ENCODE assay signal across 25 cellular contexts in the genomic region with DNA sequence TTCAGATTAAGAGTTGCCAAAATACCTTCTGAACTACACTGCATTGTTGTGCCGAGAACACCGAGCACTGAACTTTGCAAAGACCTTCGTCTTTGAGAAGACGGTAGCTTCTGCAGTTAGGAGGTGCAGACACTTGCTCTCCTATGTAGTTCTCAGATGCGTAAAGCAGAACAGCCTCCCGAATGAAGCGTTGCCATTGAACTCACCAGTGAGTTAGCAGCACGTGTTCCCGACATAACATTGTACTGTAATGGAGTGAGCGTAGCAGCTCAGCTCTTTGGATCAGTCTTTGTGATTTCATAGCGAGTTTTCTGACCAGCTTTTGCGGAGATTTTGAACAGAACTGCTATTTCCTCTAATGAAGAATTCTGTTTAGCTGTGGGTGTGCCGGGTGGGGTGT. TPM values are rescaled to one million over a fixed set of nuclear protein-coding genes. Genes with fewer than 3 reads are reported as not detected.
DNase-seq lines count a peak whose midpoint lies in the region; ATAC-seq, FAIRE-seq and TF ChIP-seq lines count a peak whose summit lies in the region.
"Had no signal": no experiment of that assay in that cellular context is flagged by ENCODE, and none has a peak within 500 bp of the region (broad histone marks: within the 10 kb centered on the region; RNA-seq: fewer than 3 reads in every experiment).

No MANE protein-coding gene starts in this region.

- no peak overlapping the region for H2AFZ ChIP-seq in IMR-90 (replicated peaks; ENCODE audit: low read length, poor library complexity)
- H2AFZ ChIP-seq in endothelial cell of umbilical vein (ENCODE audit: low read depth, low read length): no peak overlapping the region

- H2BK20ac ChIP-seq in IMR-90 (ENCODE audit: low read depth, low read length): no peak overlapping the region

- no peak for TF ChIP-seq RAD21 in IMR-90 (IDR thresholded peaks at IDR 0.05; ENCODE audit: low read length)

- CTCF ChIA-PET in Caco-2 (lab: Charles Lee) (no interaction called here), IMR-90 (lab: Yijun Ruan, JAX) (no interaction called here), endothelial cell of umbilical vein (lab: Charles Lee) (no interaction called here)

- H3K9me3 ChIP-seq in Caco-2 (no peaks in the 10 kb centered on the region), IMR-90 (ENCODE audit: control insufficient read depth, insufficient read depth, low read length) (no peaks in the 10 kb centered on the region), endothelial cell of umbilical vein (replicated peaks; ENCODE audit: control insufficient read depth, insufficient read depth, low read length) (no peaks in the 10 kb centered on the region)
- H3K9me3 ChIP-seq: left lung, thyroid gland had no signal

- H3K4me1 ChIP-seq in Caco-2 (peaks cover 7% of the 10 kb centered on the region; the same call in 1 of the 2 replicates), IMR-90 (ENCODE audit: control insufficient read depth, insufficient read depth, low read length) (peaks cover 5% of the 10 kb centered on the region; the same call in 1 of the 2 replicates), endothelial cell of umbilical vein (ENCODE audit: control insufficient read depth, extremely low read depth, insufficient read depth, low read length) (no peaks in the 10 kb centered on the region)

- H3K18ac ChIP-seq in IMR-90 (ENCODE audit: low read depth, low read length): no peak overlapping the region

- no peak overlapping the region for H3K14ac ChIP-seq in IMR-90 (replicated peaks; ENCODE audit: low read depth, low read length)

- in situ Hi-C loops in IMR-90 (cut with MboI; ENCODE audit: low sequenced_read_pairs): no loop called here

- H2AK9ac ChIP-seq in IMR-90 (replicated peaks; ENCODE audit: low read depth, low read length, poor library complexity): no peak overlapping the region

- H3K79me1 ChIP-seq in IMR-90 (ENCODE audit: low read depth in 1 of 2, low read length in 2 of 2): peaks cover 38 to 83% of the 10 kb centered on the region in 2 experiments

- peaks cover 53% of the 10 kb centered on the region for H3K79me2 ChIP-seq in endothelial cell of umbilical vein (ENCODE audit: control insufficient read depth, insufficient read depth, low read length)

- no peak overlapping the region for H3K4me2 ChIP-seq in IMR-90 (ENCODE audit: low read depth, low read length)
- no peak overlapping the region for H3K4me2 ChIP-seq in endothelial cell of umbilical vein (ENCODE audit: insufficient read depth, low read length)

- H3K36me3 ChIP-seq in Caco-2 (ENCODE audit: control insufficient read depth, insufficient read depth, low read length) (peaks cover 5% of the 10 kb centered on the region), IMR-90 (ENCODE audit: control insufficient read depth, insufficient read depth, low read length) (peaks cover 65% of the 10 kb centered on the region), endothelial cell of umbilical vein (ENCODE audit: control insufficient read depth in 2 of 2, extremely low read depth in 1 of 2, insufficient read depth in 2 of 2, low read length in 2 of 2) (peaks cover 23 to 24% of the 10 kb centered on the region in 2 experiments)

- H3K9ac ChIP-seq in IMR-90 (ENCODE audit: low read depth, low read length) (no peak overlapping the region), endothelial cell of umbilical vein (replicated peaks; ENCODE audit: extremely low read depth, insufficient read depth, low read length) (no peak overlapping the region)

- ATAC-seq in IMR-90 (ENCODE audit: low read depth) (no peak), HG03025 (IDR thresholded peaks at IDR 0.05; ENCODE audit: low FRiP score, unreplicated experiment) (no peak)
- ATAC-seq in effector memory CD8-positive, alpha-beta T cell (replicated peaks): no peak
- ATAC-seq: activated CD4-positive, CD25-positive, alpha-beta regulatory T cell treated with anti-CD3 and anti-CD28 coated beads, Interleukin-2, amount 50 U/mL, for 24 hours; K562; left lung had no signal

- TF ChIP-seq POLR2A in IMR-90 (IDR thresholded peaks at IDR 0.05; ENCODE audit: low read depth, low read length): no peak
- no peak for TF ChIP-seq POLR2A in endothelial cell of umbilical vein (IDR thresholded peaks at IDR 0.05; ENCODE audit: low read depth, low read length)

- no peak overlapping the region for H2BK5ac ChIP-seq in IMR-90 (ENCODE audit: low read depth, low read length, poor library complexity, severe bottlenecking)

- no peak overlapping the region for H2BK15ac ChIP-seq in IMR-90 (ENCODE audit: low read depth, low read length)

- H3K9me1 ChIP-seq in IMR-90 (ENCODE audit: insufficient read depth, low read length) (peaks cover 25% of the 10 kb centered on the region), endothelial cell of umbilical vein (replicated peaks; ENCODE audit: control insufficient read depth, extremely low read depth, insufficient read depth, low read length) (no peaks in the 10 kb centered on the region)

- no peak overlapping the region for H3K27ac Mint-ChIP-seq in Caco-2 (ENCODE audit: unreplicated experiment)
- H3K27ac Mint-ChIP-seq in effector memory CD8-positive, alpha-beta T cell: no peak overlapping the region
- H3K27ac Mint-ChIP-seq: activated naive CD8-positive, alpha-beta T cell treated with anti-CD3 and anti-CD28 coated beads, Interleukin-2, amount 10 ng/mL, durations not matched to agents 7 days and 5 days; stimulated activated naive CD8-positive, alpha-beta T cell treated with anti-CD3 and anti-CD28 coated beads, Interleukin-15, Interleukin-2, amounts not matched to agents 100 ng/mL and 50 ng/mL, for 24 hours had no signal

- no peak overlapping the region for H3K23ac ChIP-seq in IMR-90 (ENCODE audit: low read depth, low read length)

- WGBS in IMR-90 (ENCODE audit: extremely low coverage in 2 of 2, insufficient read length in 1 of 2), 2 experiments: 98% methylated on average over 9 of the region's 13 CpGs; no CpG with 5 or more reads in 1 of the 2 experiments

- H3K9me3 Mint-ChIP-seq in Caco-2 (ENCODE audit: unreplicated experiment): no peaks in the 10 kb centered on the region
- H3K9me3 Mint-ChIP-seq in effector memory CD8-positive, alpha-beta T cell: no peaks in the 10 kb centered on the region
- H3K9me3 Mint-ChIP-seq: activated naive CD8-positive, alpha-beta T cell treated with anti-CD3 and anti-CD28 coated beads, Interleukin-2, amount 10 ng/mL, durations not matched to agents 7 days and 5 days; CD4-positive, CD25-positive, alpha-beta regulatory T cell; stimulated activated naive CD8-positive, alpha-beta T cell treated with anti-CD3 and anti-CD28 coated beads, Interleukin-15, Interleukin-2, amounts not matched to agents 100 ng/mL and 50 ng/mL, for 24 hours had no signal

- H4K20me1 ChIP-seq in IMR-90 (ENCODE audit: insufficient read depth, low read length): peaks cover 83% of the 10 kb centered on the region
- H4K20me1 ChIP-seq in endothelial cell of umbilical vein (replicated peaks; ENCODE audit: control insufficient read depth, extremely low read depth, insufficient read depth, low read length): peaks cover 3% of the 10 kb centered on the region

- H4K5ac ChIP-seq in IMR-90 (ENCODE audit: low read depth, low read length): no peak overlapping the region

- H3K56ac ChIP-seq in IMR-90 (ENCODE audit: extremely low read depth, insufficient read depth, low read length): no peak overlapping the region

- DNase-seq in Caco-2 (no peak), IMR-90 (no peak), endothelial cell of umbilical vein (ENCODE audit: low read depth, low spot score) (no peak), NCI-H526 (lab: John Stamatoyannopoulos, UW) (no peak)
- no peak for DNase-seq in effector memory CD8-positive, alpha-beta T cell
- DNase-seq: activated CD4-positive, alpha-beta T cell treated with anti-CD3 and anti-CD28 coated beads, Interleukin-2, amount 50 U/mL, for 48 hours; activated CD8-positive, alpha-beta memory T cell treated with anti-CD3 and anti-CD28 coated beads, Interleukin-2, amount 50 U/mL, for 48 hours; activated naive CD8-positive, alpha-beta T cell treated with anti-CD3 and anti-CD28 coated beads, Interleukin-2, amount 10 ng/mL, durations not matched to agents 7 days and 5 days; CD4-positive, CD25-positive, alpha-beta regulatory T cell; central memory CD4-positive, alpha-beta T cell; H7; left lung; mesendoderm; NCI-H1105 treated with DMSO at 0.1 percent for 48 hours; NCI-H345; NCI-H774; RPMI8226; thyroid gland had no signal

- no peak overlapping the region for H4K91ac ChIP-seq in IMR-90 (ENCODE audit: insufficient read depth, low read depth, low read length)

- intact Hi-C loops in Caco-2 (cut with micrococcal nuclease; ENCODE audit: unreplicated experiment): no loop called here
- intact Hi-C loops in IMR-90 (cut with micrococcal nuclease): no loop called here
- intact Hi-C loops in endothelial cell of umbilical vein (cut with micrococcal nuclease): no loop called here

- H3K4me1 Mint-ChIP-seq in Caco-2 (ENCODE audit: low read depth, unreplicated experiment): peaks cover 11% of the 10 kb centered on the region
- peaks cover 4 to 13% of the 10 kb centered on the region in 2 donors for H3K4me1 Mint-ChIP-seq in effector memory CD8-positive, alpha-beta T cell (ENCODE audit: low read depth in 2 of 2)

- dilution Hi-C loops in IMR-90 (cut with HindIII; ENCODE audit: low sequenced_read_pairs, unreplicated experiment) (no loop called here), endothelial cell of umbilical vein (cut with MboI; ENCODE audit: extremely low pct_ligation_motif_present, low sequenced_read_pairs) (no loop called here)

- H2AK5ac ChIP-seq in IMR-90 (ENCODE audit: low read depth, low read length): no peak overlapping the region

- POLR2A ChIA-PET in Caco-2 (lab: Charles Lee) (interaction anchor here (0.6 kb wide), 1 partner anchor 74 kb away, joined by 4 read pairs; no protein-coding TSS in a partner anchor), IMR-90 (lab: Charles Lee; ENCODE audit: unreplicated experiment) (no interaction called here), endothelial cell of umbilical vein (lab: Charles Lee) (no interaction called here)

- BruUV-seq in Caco-2 (replicated peaks; lab: Mats Ljungman, UMichigan) (TSS peak; percentile 58), IMR-90 (replicated peaks; lab: Mats Ljungman, UMichigan) (TSS peak; percentile 90), endothelial cell of umbilical vein (replicated peaks; lab: Mats Ljungman, UMichigan) (TSS peak; percentile 34)

- H3K4ac ChIP-seq in IMR-90 (ENCODE audit: low read depth, low read length): no peak overlapping the region

- no peak overlapping the region for H3K4me3 Mint-ChIP-seq in Caco-2 (ENCODE audit: unreplicated experiment)
- H3K4me3 Mint-ChIP-seq in effector memory CD8-positive, alpha-beta T cell: no peak overlapping the region
- H3K4me3 Mint-ChIP-seq: activated naive CD8-positive, alpha-beta T cell treated with anti-CD3 and anti-CD28 coated beads, Interleukin-2, amount 10 ng/mL, durations not matched to agents 7 days and 5 days; CD4-positive, CD25-positive, alpha-beta regulatory T cell; stimulated activated naive CD8-positive, alpha-beta T cell treated with anti-CD3 and anti-CD28 coated beads, Interleukin-15, Interleukin-2, amounts not matched to agents 100 ng/mL and 50 ng/mL, for 24 hours had no signal

- H4K8ac ChIP-seq in IMR-90 (ENCODE audit: low read depth in 2 of 2, low read length in 2 of 2): no peak overlapping the region

- FAIRE-seq in endothelial cell of umbilical vein (lab: Jason Lieb, UNC): no peak
- FAIRE-seq: endometrium, K562 had no signal

- H2BK120ac ChIP-seq in IMR-90 (ENCODE audit: low read depth, low read length): no peak overlapping the region

- TF ChIP-seq CTCF in Caco-2 (IDR thresholded peaks at IDR 0.05; ENCODE audit: insufficient read depth in 1 of 2, low read depth in 1 of 2, low read length in 1 of 2, severe bottlenecking in 1 of 2, unreplicated experiment in 1 of 2) (no peak), IMR-90 (conservative IDR thresholded peaks at IDR 0.05; ENCODE audit: low read depth, low read length) (no peak), endothelial cell of umbilical vein (IDR thresholded peaks at IDR 0.05; ENCODE audit: extremely low read depth in 1 of 2, insufficient read depth in 1 of 2, low read depth in 1 of 2, low read length in 2 of 2) (no peak)

- H3K4me3 ChIP-seq in Caco-2 (ENCODE audit: low read depth, low read length) (no peak overlapping the region), IMR-90 (ENCODE audit: insufficient read depth, low read depth, low read length) (no peak overlapping the region), endothelial cell of umbilical vein (replicated peaks in 1 of 3; ENCODE audit: insufficient read depth in 1 of 3, low read depth in 1 of 3, low read length in 3 of 3) (no peak overlapping the region), skin epidermis (no peak overlapping the region)
- H3K4me3 ChIP-seq: K562, left lung, thyroid gland had no signal

- no peaks in the 10 kb centered on the region for H3K27me3 ChIP-seq in Caco-2 (replicated peaks; ENCODE audit: control insufficient read depth, insufficient read depth, low read length)
- H3K27me3 ChIP-seq in IMR-90 (ENCODE audit: control insufficient read depth, insufficient read depth, low read length): no peaks in the 10 kb centered on the region
- H3K27me3 ChIP-seq in endothelial cell of umbilical vein (ENCODE audit: control insufficient read depth in 2 of 2, insufficient read depth in 2 of 2, low read length in 2 of 2): no peaks in the 10 kb centered on the region
- H3K27me3 ChIP-seq: left lung, thyroid gland had no signal

- H3K27me3 Mint-ChIP-seq in Caco-2 (ENCODE audit: insufficient read depth, unreplicated experiment): no peaks in the 10 kb centered on the region
- H3K27me3 Mint-ChIP-seq in effector memory CD8-positive, alpha-beta T cell: no peaks in the 10 kb centered on the region
- H3K27me3 Mint-ChIP-seq: activated naive CD8-positive, alpha-beta T cell treated with anti-CD3 and anti-CD28 coated beads, Interleukin-2, amount 10 ng/mL, durations not matched to agents 7 days and 5 days; CD4-positive, CD25-positive, alpha-beta regulatory T cell; progenitor cell of endocrine pancreas; stimulated activated naive CD8-positive, alpha-beta T cell treated with anti-CD3 and anti-CD28 coated beads, Interleukin-15, Interleukin-2, amounts not matched to agents 100 ng/mL and 50 ng/mL, for 24 hours had no signal

- no peak overlapping the region for H3K27ac ChIP-seq in IMR-90 (ENCODE audit: insufficient read depth, low read length)
- no peak overlapping the region for H3K27ac ChIP-seq in endothelial cell of umbilical vein (ENCODE audit: insufficient read depth, low read depth, low read length)
- peak overlapping the region in 16 of 21 experiments; percentile 12 to 82 (median 43) for H3K27ac ChIP-seq in skin epidermis
- H3K27ac ChIP-seq: left lung, thyroid gland had no signal

- peaks cover 97% of the 10 kb centered on the region for H3K36me3 Mint-ChIP-seq in Caco-2 (ENCODE audit: insufficient read depth, unreplicated experiment)
- H3K36me3 Mint-ChIP-seq in effector memory CD8-positive, alpha-beta T cell (ENCODE audit: insufficient read depth): peaks cover 65% of the 10 kb centered on the region

RNA-seq across cellular contexts. Expression of gene RAC1, which starts 28.4 kb away (rescaled TPM):
- total RNA-seq in Caco-2 (2022) (307 and 319 TPM in 2 replicates), IMR-90 (2012; rRNA removed) (127 and 128 TPM in 2 replicates), endothelial cell of umbilical vein (377 and 378 TPM in 2 replicates)
- polyA plus RNA-seq in IMR-90 (2012; rRNA removed) (360 and 364 TPM in 2 replicates), endothelial cell of umbilical vein (252 and 322 TPM in 2 replicates)
- 119 and 122 TPM in 2 replicates for polyA plus RNA-seq in IMR-90 (2012; cell fraction: cytosol; rRNA removed)
- 54.9 and 241 TPM in 2 replicates for polyA plus RNA-seq in IMR-90 (2012; cell fraction: nucleus; rRNA removed; ENCODE audit: low replicate concordance)
- 417 and 471 TPM in 2 replicates for polyA plus RNA-seq in endothelial cell of umbilical vein (2011; cell fraction: cytosol; rRNA removed)
- polyA plus RNA-seq in endothelial cell of umbilical vein (2011; cell fraction: nucleus; rRNA removed): 204 and 250 TPM in 2 replicates
- 310 and 396 TPM in 2 replicates for polyA plus RNA-seq in endothelial cell of umbilical vein (2012)
- polyA minus RNA-seq in endothelial cell of umbilical vein: 245 and 256 TPM in 2 replicates
- 142 TPM for polyA minus RNA-seq in endothelial cell of umbilical vein (2011; cell fraction: cytosol; rRNA and poly(A)+ RNA removed)
- polyA minus RNA-seq in endothelial cell of umbilical vein (2011; cell fraction: nucleus; rRNA and poly(A)+ RNA removed): 79.7 and 82.9 TPM in 2 replicates

RNA-seq across cellular contexts. Expression of gene DAGLB, which starts 45.0 kb away (rescaled TPM):
- total RNA-seq in Caco-2 (2022): 25.8 and 32.6 TPM in 2 replicates
- total RNA-seq in IMR-90 (2012; rRNA removed): 33.5 and 35.3 TPM in 2 replicates
- polyA plus RNA-seq in IMR-90 (2012; rRNA removed): 23.4 and 24.5 TPM in 2 replicates
- polyA plus RNA-seq in IMR-90 (2012; cell fraction: cytosol; rRNA removed): 21.9 and 41.7 TPM in 2 replicates
- polyA plus RNA-seq in IMR-90 (2012; cell fraction: nucleus; rRNA removed; ENCODE audit: low replicate concordance): 92.9 and 94.9 TPM in 2 replicates
- 26.1 and 28.2 TPM in 2 replicates for total RNA-seq in endothelial cell of umbilical vein
- 31.6 and 48.2 TPM in 2 replicates for polyA plus RNA-seq in endothelial cell of umbilical vein
- 12.8 and 14.1 TPM in 2 replicates for polyA plus RNA-seq in endothelial cell of umbilical vein (2011; cell fraction: cytosol; rRNA removed)
- polyA plus RNA-seq in endothelial cell of umbilical vein (2011; cell fraction: nucleus; rRNA removed): 54.2 and 59.2 TPM in 2 replicates
- polyA plus RNA-seq in endothelial cell of umbilical vein (2012): 15.6 and 16.1 TPM in 2 replicates
- 72.0 and 108 TPM in 2 replicates for polyA minus RNA-seq in endothelial cell of umbilical vein
- 26.7 TPM for polyA minus RNA-seq in endothelial cell of umbilical vein (2011; cell fraction: cytosol; rRNA and poly(A)+ RNA removed)
- polyA minus RNA-seq in endothelial cell of umbilical vein (2011; cell fraction: nucleus; rRNA and poly(A)+ RNA removed): 47.7 and 51.9 TPM in 2 replicates

RNA-seq across cellular contexts. Expression of gene FAM220A, which starts 54.0 kb away (rescaled TPM):
- total RNA-seq in Caco-2 (2022) (15.3 and 17.1 TPM in 2 replicates), IMR-90 (2012; rRNA removed) (13.1 and 13.9 TPM in 2 replicates), endothelial cell of umbilical vein (16.7 and 17.1 TPM in 2 replicates)
- polyA plus RNA-seq in IMR-90 (2012; rRNA removed) (11.4 and 11.5 TPM in 2 replicates), endothelial cell of umbilical vein (10.0 and 12.0 TPM in 2 replicates)
- 10.0 and 13.7 TPM in 2 replicates for polyA plus RNA-seq in IMR-90 (2012; cell fraction: cytosol; rRNA removed)
- 3.8 and 5.4 TPM in 2 replicates for polyA plus RNA-seq in IMR-90 (2012; cell fraction: nucleus; rRNA removed; ENCODE audit: low replicate concordance)
- 12.7 and 14.4 TPM in 2 replicates for polyA plus RNA-seq in endothelial cell of umbilical vein (2011; cell fraction: cytosol; rRNA removed)
- 4.8 and 5.5 TPM in 2 replicates for polyA plus RNA-seq in endothelial cell of umbilical vein (2011; cell fraction: nucleus; rRNA removed)
- 10.9 and 11.4 TPM in 2 replicates for polyA plus RNA-seq in endothelial cell of umbilical vein (2012)
- 12.2 and 15.1 TPM in 2 replicates for polyA minus RNA-seq in endothelial cell of umbilical vein
- polyA minus RNA-seq in endothelial cell of umbilical vein (2011; cell fraction: cytosol; rRNA and poly(A)+ RNA removed): 39.4 TPM
- polyA minus RNA-seq in endothelial cell of umbilical vein (2011; cell fraction: nucleus; rRNA and poly(A)+ RNA removed): 3.0 and 4.5 TPM in 2 replicates

Comparison
In these comparisons a context has a peak if more than half of its experiments do, and no peak if none do; other contexts are left out.
1. H3K27ac ChIP-seq: peak in skin epidermis (16 of 21); none in IMR-90 (single experiment) and endothelial cell of umbilical vein (single experiment).